In the genomic region with DNA sequence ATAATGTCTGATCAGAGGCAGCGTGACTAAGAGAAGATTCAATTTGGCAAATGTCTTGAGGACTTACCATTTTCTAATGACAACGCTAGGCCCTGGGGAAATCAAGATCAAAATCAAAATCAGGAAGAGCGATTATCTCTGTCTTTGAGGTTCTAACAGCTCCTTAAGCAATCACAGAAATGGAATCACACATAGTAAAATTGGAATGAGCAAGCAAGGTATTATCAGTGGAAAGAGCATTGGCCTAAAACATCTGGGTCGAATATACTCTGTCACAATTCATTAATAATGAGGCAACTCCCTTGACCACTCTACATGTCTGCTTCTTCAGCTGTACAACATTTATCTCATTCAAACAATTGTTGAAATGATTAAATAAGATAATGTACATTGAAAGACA, we compare ENCODE assay signal across 16 cellular contexts. TPM values are rescaled to one million over a fixed set of nuclear protein-coding genes. Genes with fewer than 3 reads are reported as not detected.
"Had no signal": no experiment of that assay in that cellular context is flagged by ENCODE, and none has a peak within 500 bp of the region (broad histone marks: within the 10 kb centered on the region; RNA-seq: fewer than 3 reads in every experiment).

No MANE protein-coding gene starts in this region.

- DNase-seq: activated CD4-positive, alpha-beta T cell treated with anti-CD3 and anti-CD28 coated beads, Interleukin-2, amount 50 U/mL, for 1 hour; activated CD4-positive, CD25-positive, alpha-beta regulatory T cell; activated CD8-positive, alpha-beta memory T cell treated with anti-CD3 and anti-CD28 coated beads for 24 hours; activated naive CD8-positive, alpha-beta T cell treated with anti-CD3 and anti-CD28 coated beads, Interleukin-2, amount 10 ng/mL, durations not matched to agents 7 days and 5 days; effector memory CD8-positive, alpha-beta T cell; hippocampal formation; kidney; left lung; mucosa of descending colon; naive thymus-derived CD8-positive, alpha-beta T cell; stimulated activated CD4-positive, alpha-beta T cell treated with anti-CD3 and anti-CD28 coated beads, Interleukin-12 subunit alpha, Interleukin-12 subunit beta, amount 100 ng/mL, for 4 hours; stimulated activated CD4-positive, alpha-beta T cell treated with anti-CD3 and anti-CD28 coated beads, Interleukin-2, amount 100 ng/mL, for 24 hours; uterus had no signal

- H3K27me3 ChIP-seq: ascending aorta, left lung, uterus had no signal

- H3K4me3 ChIP-seq: ascending aorta, left lung, mucosa of descending colon, uterus had no signal

- H3K4me1 ChIP-seq: ascending aorta, uterus had no signal

- H3K36me3 ChIP-seq: ascending aorta, left lung, uterus had no signal

- FAIRE-seq: bronchial epithelial cell, kidney had no signal

- ATAC-seq: effector memory CD8-positive, alpha-beta T cell; left lung; mucosa of descending colon; naive thymus-derived CD8-positive, alpha-beta T cell had no signal

- H3K9me3 ChIP-seq: ascending aorta, left lung, mucosa of descending colon, uterus had no signal

- H3K27ac ChIP-seq: ascending aorta, epithelial cell of prostate, left lung, uterus had no signal

RNA-seq across cellular contexts. Expression of gene SERPINB10, which starts 28.8 kb away (rescaled TPM):
- polyA plus RNA-seq: naive thymus-derived CD8-positive, alpha-beta T cell had no signal
